In genomic region chr6:31158863-31159855, GRCh38 we compare ENCODE assay signal across 8 cellular contexts. TPM values are rescaled to one million over a fixed set of nuclear protein-coding genes. Genes with fewer than 3 reads are reported as not detected.
DNase-seq lines count a peak whose midpoint lies in the region; ATAC-seq and TF ChIP-seq lines count a peak whose summit lies in the region.

No MANE protein-coding gene starts in this region.

- H3K9me3 ChIP-seq in heart right ventricle (no peaks in the 10 kb centered on the region), iPS DF 6.9 (ENCODE audit: control insufficient read depth, insufficient read depth, low read length) (no peaks in the 10 kb centered on the region)

- H3K36me3 Mint-ChIP-seq in activated T-helper 1 cell treated with anti-CD3 and anti-CD28 coated beads, Interleukin-12 subunit alpha, Interleukin-12 subunit beta, Interleukin-2, Interleukin-4 antibody, amounts not matched to agents 30 ng/mL and 10 ng/mL and 1 ng/mL, durations not matched to agents 14 hours and 24 hours and 36 hours (ENCODE audit: low read depth), result peaks cover 31% of the 10 kb centered on the region

- H3K27ac ChIP-seq in heart right ventricle (peak overlapping the region in 6 of 10 donors; percentile 20 to 86 (median 54)), iPS DF 6.9 (ENCODE audit: low read length) (no peak overlapping the region)

- no peaks in the 10 kb centered on the region for H3K27me3 Mint-ChIP-seq in activated T-helper 1 cell treated with anti-CD3 and anti-CD28 coated beads, Interleukin-12 subunit alpha, Interleukin-12 subunit beta, Interleukin-2, Interleukin-4 antibody, amounts not matched to agents 30 ng/mL and 10 ng/mL and 1 ng/mL, durations not matched to agents 14 hours and 24 hours and 36 hours (ENCODE audit: insufficient read depth)

- H3K4me1 Mint-ChIP-seq in activated T-helper 1 cell treated with anti-CD3 and anti-CD28 coated beads, Interleukin-12 subunit alpha, Interleukin-12 subunit beta, Interleukin-2, Interleukin-4 antibody, amounts not matched to agents 30 ng/mL and 10 ng/mL and 1 ng/mL, durations not matched to agents 14 hours and 24 hours and 36 hours (ENCODE audit: low read depth), result peaks cover 32% of the 10 kb centered on the region

- H3K4me3 Mint-ChIP-seq in activated T-helper 1 cell treated with anti-CD3 and anti-CD28 coated beads, Interleukin-12 subunit alpha, Interleukin-12 subunit beta, Interleukin-2, Interleukin-4 antibody, amounts not matched to agents 30 ng/mL and 10 ng/mL and 1 ng/mL, durations not matched to agents 14 hours and 24 hours and 36 hours, result peak overlapping the region; percentile 82

- no peak for TF ChIP-seq CTCF in heart right ventricle (IDR thresholded peaks at IDR 0.05)

- H3K4me3 ChIP-seq in heart right ventricle (peak overlapping the region; percentile 12 to 99 (median 68)), iPS DF 6.9 (ENCODE audit: low read length) (peak overlapping the region; percentile 69; the same call in 1 of the 2 replicates)

- DNase-seq in heart right ventricle (no peak), Right ventricle myocardium superior (no peak), Kasumi-1 (lab: John Stamatoyannopoulos, UW) (peak; percentile 35 to 52), iPS DF 6.9 (ENCODE audit: low read depth, low spot score) (no peak), activated gamma-delta T cell (lab: John Stamatoyannopoulos, UW) (no peak)
- peak; percentile 28 for DNase-seq in activated T-helper 1 cell treated with anti-CD3 and anti-CD28 coated beads, Interleukin-12 subunit alpha, Interleukin-12 subunit beta, Interleukin-2, Interleukin-4 antibody, amounts not matched to agents 30 ng/mL and 10 ng/mL and 1 ng/mL, durations not matched to agents 14 hours and 24 hours and 36 hours (ENCODE audit: low spot score)
- DNase-seq in stimulated activated CD8-positive, alpha-beta memory T cell treated with anti-CD3 and anti-CD28 coated beads, Interleukin-4, amount 100 ng/mL, for 24 hours (ENCODE audit: low read depth), result peak; percentile 6

- H3K36me3 ChIP-seq in heart right ventricle (peaks cover 0 to 39% (median 0%) of the 10 kb centered on the region in 9 donors), iPS DF 6.9 (ENCODE audit: control insufficient read depth, insufficient read depth, low read length) (peaks cover 15% of the 10 kb centered on the region; the same call in 1 of the 2 replicates)

- intact Hi-C loops in heart right ventricle (cut with DNase I), result loop anchor here in 1 of 10 donors (5.0 kb wide), 1 partner anchor 33 kb away; no protein-coding TSS in a partner anchor
- intact Hi-C loops in Right ventricle myocardium superior (cut with DNase I), result no loop called here
- intact Hi-C loops in activated T-helper 1 cell treated with anti-CD3 and anti-CD28 coated beads, Interleukin-12 subunit alpha, Interleukin-12 subunit beta, Interleukin-2, Interleukin-4 antibody, amounts not matched to agents 30 ng/mL and 10 ng/mL and 1 ng/mL, durations not matched to agents 14 hours and 24 hours and 36 hours (cut with micrococcal nuclease), result loop anchor here (1.0 to 5.0 kb wide), 17 partner anchors 22 to 1036 kb away; partner anchors contain the start of genes ABCF1, BAG6, DDX39B and GNL1

- WGBS in heart right ventricle, 2 donors, result 12 to 21% methylated on average over 35 of the region's 35 CpGs
- WGBS in iPS DF 6.9 (ENCODE audit: insufficient coverage, insufficient read length), result no CpG with 5 or more reads among the region's 35 CpGs

- H3K9me3 Mint-ChIP-seq in activated T-helper 1 cell treated with anti-CD3 and anti-CD28 coated beads, Interleukin-12 subunit alpha, Interleukin-12 subunit beta, Interleukin-2, Interleukin-4 antibody, amounts not matched to agents 30 ng/mL and 10 ng/mL and 1 ng/mL, durations not matched to agents 14 hours and 24 hours and 36 hours, result no peaks in the 10 kb centered on the region

- H3K27me3 ChIP-seq in heart right ventricle, result no peaks in the 10 kb centered on the region
- H3K27me3 ChIP-seq in iPS DF 6.9 (ENCODE audit: control insufficient read depth, insufficient read depth, low read length), result no peaks in the 10 kb centered on the region

- H3K4me1 ChIP-seq in heart right ventricle (peaks cover 3 to 36% (median 21%) of the 10 kb centered on the region in 9 donors), iPS DF 6.9 (ENCODE audit: control insufficient read depth, insufficient read depth, low read length) (peaks cover 4% of the 10 kb centered on the region; the same call in 1 of the 2 replicates)

- H3K27ac Mint-ChIP-seq in activated T-helper 1 cell treated with anti-CD3 and anti-CD28 coated beads, Interleukin-12 subunit alpha, Interleukin-12 subunit beta, Interleukin-2, Interleukin-4 antibody, amounts not matched to agents 30 ng/mL and 10 ng/mL and 1 ng/mL, durations not matched to agents 14 hours and 24 hours and 36 hours, result peak overlapping the region; percentile 75

- ATAC-seq in heart right ventricle, result no peak
- no peak for ATAC-seq in Right ventricle myocardium superior (ENCODE audit: poor library complexity)
- ATAC-seq in GM18498 (IDR thresholded peaks at IDR 0.05; ENCODE audit: unreplicated experiment), result no peak

RNA-seq across cellular contexts. Expression of gene TCF19, which starts 0.8 kb away (rescaled TPM):
- total RNA-seq in heart right ventricle, result 1 to 10 TPM; 1.6 to 7.3 (median 2.4) TPM
- polyA plus RNA-seq in heart right ventricle, result 1 to 10 TPM; 2.7 to 2.9 TPM
- total RNA-seq in Right ventricle myocardium superior, result 3.6 TPM
- total RNA-seq in activated T-helper 1 cell treated with anti-CD3 and anti-CD28 coated beads, Interleukin-12 subunit alpha, Interleukin-12 subunit beta, Interleukin-2, Interleukin-4 antibody, amounts not matched to agents 30 ng/mL and 10 ng/mL and 1 ng/mL, durations not matched to agents 14 hours and 24 hours and 36 hours, result 75.9 and 78.4 TPM in 2 replicates

RNA-seq across cellular contexts. Expression of gene CCHCR1, which starts 1.6 kb away (rescaled TPM):
- total RNA-seq in heart right ventricle (10 to 100 TPM in 7 of 10 donors, 1 to 10 TPM in 3; 8.0 to 15.9 (median 12.5) TPM), Right ventricle myocardium superior (10.9 TPM)
- 10 to 100 TPM in 1 of 2 donors, 1 to 10 TPM in 1; 9.0 to 11.0 TPM for polyA plus RNA-seq in heart right ventricle
- 50.9 and 51.3 TPM in 2 replicates for total RNA-seq in activated T-helper 1 cell treated with anti-CD3 and anti-CD28 coated beads, Interleukin-12 subunit alpha, Interleukin-12 subunit beta, Interleukin-2, Interleukin-4 antibody, amounts not matched to agents 30 ng/mL and 10 ng/mL and 1 ng/mL, durations not matched to agents 14 hours and 24 hours and 36 hours

RNA-seq across cellular contexts. Expression of gene POU5F1, which starts 11.3 kb away (rescaled TPM):
- total RNA-seq in heart right ventricle, result 1 to 10 TPM in 1 of 10 donors, under 1 TPM in 8, not detected in 1; 0.29 to 1.0 (median 0.34) TPM
- polyA plus RNA-seq in heart right ventricle, result 1 to 10 TPM; 1.3 to 2.0 TPM
- total RNA-seq in Right ventricle myocardium superior, result 0.94 TPM
- not detected in 2 replicates for total RNA-seq in activated T-helper 1 cell treated with anti-CD3 and anti-CD28 coated beads, Interleukin-12 subunit alpha, Interleukin-12 subunit beta, Interleukin-2, Interleukin-4 antibody, amounts not matched to agents 30 ng/mL and 10 ng/mL and 1 ng/mL, durations not matched to agents 14 hours and 24 hours and 36 hours

RNA-seq across cellular contexts. Expression of gene PSORS1C2, which starts 20.3 kb away (rescaled TPM):
- total RNA-seq in heart right ventricle, result not detected
- polyA plus RNA-seq in heart right ventricle, result not detected
- not detected for total RNA-seq in Right ventricle myocardium superior
- not detected in 2 replicates for total RNA-seq in activated T-helper 1 cell treated with anti-CD3 and anti-CD28 coated beads, Interleukin-12 subunit alpha, Interleukin-12 subunit beta, Interleukin-2, Interleukin-4 antibody, amounts not matched to agents 30 ng/mL and 10 ng/mL and 1 ng/mL, durations not matched to agents 14 hours and 24 hours and 36 hours

RNA-seq across cellular contexts. Expression of gene CDSN, which starts 38.9 kb away (rescaled TPM):
- total RNA-seq in heart right ventricle (under 1 TPM in 1 of 10 donors, not detected in 9; 0.11 TPM), Right ventricle myocardium superior (not detected)
- polyA plus RNA-seq in heart right ventricle, result under 1 TPM; 0.01 to 0.15 TPM
- not detected in 2 replicates for total RNA-seq in activated T-helper 1 cell treated with anti-CD3 and anti-CD28 coated beads, Interleukin-12 subunit alpha, Interleukin-12 subunit beta, Interleukin-2, Interleukin-4 antibody, amounts not matched to agents 30 ng/mL and 10 ng/mL and 1 ng/mL, durations not matched to agents 14 hours and 24 hours and 36 hours

Comparison
In these comparisons a context has a peak if more than half of its experiments do, and no peak if none do; other contexts are left out.
1. DNase-seq: peak in Kasumi-1 (2 of 2), activated T-helper 1 cell treated with anti-CD3 and anti-CD28 coated beads, Interleukin-12 subunit alpha, Interleukin-12 subunit beta, Interleukin-2, Interleukin-4 antibody, amounts not matched to agents 30 ng/mL and 10 ng/mL and 1 ng/mL, durations not matched to agents 14 hours and 24 hours and 36 hours (single experiment) and stimulated activated CD8-positive, alpha-beta memory T cell treated with anti-CD3 and anti-CD28 coated beads, Interleukin-4, amount 100 ng/mL, for 24 hours (single experiment); none in heart right ventricle (0 of 2), Right ventricle myocardium superior (single experiment), iPS DF 6.9 (single experiment) and activated gamma-delta T cell (single experiment).